Comparison of ENCODE assay signal across 8 cellular contexts in the genomic region with DNA sequence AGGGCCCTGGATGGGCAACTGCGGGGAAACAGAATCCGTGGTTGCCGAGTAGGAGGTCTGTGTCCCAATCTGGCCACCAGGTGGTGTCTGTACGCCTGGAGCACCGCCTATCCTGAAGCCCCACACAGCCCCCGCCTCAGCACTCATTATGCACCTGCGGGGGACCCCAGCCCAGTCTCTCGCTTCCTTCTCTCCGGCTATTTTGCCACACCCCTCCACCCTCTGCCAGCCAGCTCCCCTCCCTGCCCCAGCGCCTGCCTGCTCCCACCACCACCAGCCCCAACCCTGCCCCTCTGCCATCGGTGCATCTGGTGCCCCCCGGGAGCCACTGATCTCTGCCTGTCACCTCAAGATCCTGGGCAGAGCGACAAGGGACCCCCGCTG. TPM values are rescaled to one million over a fixed set of nuclear protein-coding genes. Genes with fewer than 3 reads are reported as not detected.
A peak's percentile ranks its signal among the peaks of the same experiment; 100 is the strongest.
DNase-seq lines count a peak whose midpoint lies in the region; ATAC-seq and TF ChIP-seq lines count a peak whose summit lies in the region.

No MANE protein-coding gene starts in this region.

- no peak overlapping the region for H3K9ac ChIP-seq in colonic mucosa (ENCODE audit: low read depth in 2 of 2, low read length in 2 of 2)

- H3K4me1 ChIP-seq in colonic mucosa, result peaks cover 15% of the 10 kb centered on the region

- no peak overlapping the region for H3K27ac ChIP-seq in colonic mucosa

- TF ChIP-seq CTCF in HFF-Myc (IDR thresholded peaks at IDR 0.05; ENCODE audit: low read depth, low read length, missing control alignments) (peak; percentile 77), colonic mucosa (IDR thresholded peaks at IDR 0.05) (peak; percentile 58)

- H3K9me3 ChIP-seq in colonic mucosa, result no peaks in the 10 kb centered on the region

- peaks cover 49% of the 10 kb centered on the region for H3K27me3 ChIP-seq in colonic mucosa

- H3K36me3 ChIP-seq in colonic mucosa, result no peaks in the 10 kb centered on the region

- H3K4me3 ChIP-seq in HFF-Myc (replicated peaks; ENCODE audit: low read depth, low read length) (no peak overlapping the region), colonic mucosa (no peak overlapping the region)

- DNase-seq in COLO829 (ENCODE audit: low spot score) (peak; percentile 62), HFF-Myc (ENCODE audit: extremely low read depth, low read depth) (no peak), NCI-H510A (lab: John Stamatoyannopoulos, UW) (peak; percentile 33), colonic mucosa (peak; percentile 70), medulla oblongata (ENCODE audit: extremely low spot score) (peak; percentile 62)
- peak; percentile 66 to 74 for DNase-seq in activated CD4-positive, alpha-beta T cell treated with anti-CD3 and anti-CD28 coated beads for 4 hours
- DNase-seq in stimulated activated naive CD4-positive, alpha-beta T cell treated with Interleukin-2 at 50 U/mL for 16 hours (lab: John Stamatoyannopoulos, UW), result peak; percentile 60

- intact Hi-C loops in colonic mucosa (cut with DNase I), result no loop called here

- no peak for ATAC-seq in HG03025 (IDR thresholded peaks at IDR 0.05; ENCODE audit: low FRiP score, unreplicated experiment)

RNA-seq across cellular contexts. Expression of a gene that starts 2.2 kb away (rescaled TPM):
- total RNA-seq in colonic mucosa, result under 1 TPM in 1 of 2 donors, not detected in 1; 0.27 TPM

RNA-seq across cellular contexts. Expression of a gene that starts 15.1 kb away (rescaled TPM):
- 100 to 1,000 TPM in 1 of 2 donors, 10 to 100 TPM in 1; 69.4 to 160 TPM for total RNA-seq in colonic mucosa

RNA-seq across cellular contexts. Expression of a gene that starts 36.6 kb away (rescaled TPM):
- total RNA-seq in colonic mucosa, result 1 to 10 TPM; 1.9 to 2.7 TPM
